In the genomic region with DNA sequence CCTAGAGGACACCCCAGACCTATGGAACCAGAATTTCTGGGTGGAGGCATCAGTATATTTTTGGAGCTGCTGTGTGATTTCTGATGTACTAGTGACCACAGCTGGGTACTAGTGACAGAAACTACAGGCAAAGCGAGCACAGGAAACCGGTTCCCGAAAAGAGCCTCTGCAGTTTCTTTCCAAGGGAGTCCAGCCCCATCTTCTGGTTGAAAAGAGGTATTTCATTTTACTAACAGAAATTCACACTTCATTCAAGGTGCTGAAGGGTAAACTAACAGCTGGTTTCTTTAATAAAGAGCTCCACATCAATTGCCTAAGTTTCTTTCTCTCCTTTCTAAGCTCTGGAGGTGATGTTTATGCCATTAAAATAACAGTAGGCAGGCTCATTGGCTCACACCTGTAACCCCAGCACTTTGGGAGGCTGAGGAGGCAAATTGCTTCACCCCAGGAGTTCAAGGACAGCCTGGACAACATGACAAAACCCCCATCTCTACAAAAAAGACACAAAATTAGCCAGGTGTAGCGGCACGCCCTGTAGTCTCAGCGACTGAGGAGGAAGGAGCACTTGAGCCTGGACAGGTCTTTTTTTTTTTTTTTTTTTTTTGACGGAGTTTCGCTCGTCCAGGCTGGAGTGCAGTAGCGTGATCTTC, we compare ENCODE assay signal across 7 cellular contexts. TPM values are rescaled to one million over a fixed set of nuclear protein-coding genes. Genes with fewer than 3 reads are reported as not detected.
DNase-seq lines count a peak whose midpoint lies in the region; ATAC-seq lines count a peak whose summit lies in the region.

No MANE protein-coding gene starts in this region.

- in situ Hi-C loops in HAP-1 (cut with MboI; ENCODE audit: low sequenced_read_pairs) = no loop called here

- DNase-seq in DMS114 treated with DMSO at 0.1 percent for 48 hours (lab: John Stamatoyannopoulos, UW; ENCODE audit: unreplicated experiment) (peak; percentile 18), HAP-1 (ENCODE audit: low spot score in 2 of 2) (peak; percentile 47 to 59), RKO (ENCODE audit: low spot score) (peak; percentile 68), dedifferentiated amniotic fluid mesenchymal stem cell (ENCODE audit: extremely low spot score) (peak; percentile 32), lung microvascular endothelial cell (ENCODE audit: low read depth in 2 of 2) (peak; percentile 66)

- peaks cover 39% of the 10 kb centered on the region for H3K36me3 ChIP-seq in HAP-1 (replicated peaks)

- ATAC-seq in HG02678 (IDR thresholded peaks at IDR 0.05; ENCODE audit: unreplicated experiment) (no peak), HG02588 (IDR thresholded peaks at IDR 0.05; ENCODE audit: unreplicated experiment) (no peak)

- no peak overlapping the region for H3K4me3 ChIP-seq in HAP-1

- H3K4me1 ChIP-seq in HAP-1 = no peaks in the 10 kb centered on the region

- no peaks in the 10 kb centered on the region for H3K27me3 ChIP-seq in HAP-1 (ENCODE audit: low read depth)

- no peaks in the 10 kb centered on the region for H3K9me3 ChIP-seq in HAP-1

RNA-seq across cellular contexts. Expression of gene THAP3, which starts 22.0 kb away (rescaled TPM):
- total RNA-seq in lung microvascular endothelial cell = 13.5 and 19.8 TPM in 2 replicates

RNA-seq across cellular contexts. Expression of gene PHF13, which starts 33.1 kb away (rescaled TPM):
- 7.7 and 7.8 TPM in 2 replicates for total RNA-seq in lung microvascular endothelial cell

RNA-seq across cellular contexts. Expression of gene KLHL21, which starts 44.0 kb away (rescaled TPM):
- 12.4 and 18.3 TPM in 2 replicates for total RNA-seq in lung microvascular endothelial cell

RNA-seq across cellular contexts. Expression of gene DNAJC11, which starts 55.0 kb away (rescaled TPM):
- total RNA-seq in lung microvascular endothelial cell = 32.5 and 41.1 TPM in 2 replicates

Comparison
In these comparisons a context has a peak if more than half of its experiments do, and no peak if none do; other contexts are left out.
1. DNase-seq: peak in every context shown above with its lines; median percentile 68 in RKO; 66 in lung microvascular endothelial cell; 53 in HAP-1; 32 in dedifferentiated amniotic fluid mesenchymal stem cell; 18 in DMS114 treated with DMSO at 0.1 percent for 48 hours.